In genomic region chrX:154541589-154541895, GRCh38 we compare ENCODE assay signal across 1 cellular context.
TF ChIP-seq lines count a peak whose summit lies in the region.

No MANE protein-coding gene starts in this region.

TF ChIP-seq in HCT116, 20 proteins besides CTCF, POLR2A, EP300 and RAD21:
- TF ChIP-seq REST (IDR thresholded peaks at IDR 0.05; ENCODE audit: low read depth) (no peak), EZH2phosphoT487 (IDR thresholded peaks at IDR 0.05; ENCODE audit: borderline replicate concordance) (no peak), TCF7L2 (IDR thresholded peaks at IDR 0.05; ENCODE audit: borderline replicate concordance, extremely low read depth, insufficient read depth, insufficient read length) (no peak)
